ENCODE assay signal across 8 cellular contexts in the genomic region with DNA sequence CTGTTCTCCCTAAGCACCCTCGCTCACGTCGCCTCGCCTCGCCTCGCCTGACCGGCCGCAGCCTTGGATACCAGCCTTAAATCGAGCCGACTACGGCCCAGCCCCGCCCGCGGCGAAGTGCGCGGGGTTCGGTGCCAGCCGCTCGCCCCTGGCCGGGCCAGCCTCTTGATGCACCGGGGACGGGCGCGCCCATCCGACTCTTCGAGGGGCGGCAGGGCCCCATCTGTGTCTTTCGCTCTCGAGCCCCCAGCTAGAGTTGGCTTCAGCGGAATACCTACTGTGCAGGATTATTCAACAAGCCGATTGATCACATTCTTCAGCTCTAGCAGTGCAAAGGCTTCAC. TPM values are rescaled to one million over a fixed set of nuclear protein-coding genes. Genes with fewer than 3 reads are reported as not detected.
DNase-seq lines count a peak whose midpoint lies in the region; ATAC-seq, FAIRE-seq and TF ChIP-seq lines count a peak whose summit lies in the region.
"Not testable (repeated sequence)": the region's sequence is repeated elsewhere in the genome, so short reads cannot be mapped to it uniquely, and the experiment has no call there.

No MANE protein-coding gene starts in this region.

- TF ChIP-seq CTCF in 22Rv1 (IDR thresholded peaks at IDR 0.05); keratinocyte (optimal IDR thresholded peaks at IDR 0.05 in 1 of 3, IDR thresholded peaks at IDR 0.05 in 1 of 3, conservative IDR thresholded peaks at IDR 0.05 in 1 of 3; ENCODE audit: extremely low read depth in 1 of 3, insufficient read depth in 2 of 3, low read length in 3 of 3); parathyroid adenoma (IDR thresholded peaks at IDR 0.05): not testable (repeated sequence)

- ATAC-seq in GM18858 (IDR thresholded peaks at IDR 0.05; ENCODE audit: unreplicated experiment): peak; percentile 15
- peak; percentile 22 for ATAC-seq in HG02610 (IDR thresholded peaks at IDR 0.05; ENCODE audit: unreplicated experiment)

- H3K9me3 Mint-ChIP-seq in activated CD4-positive, alpha-beta T cell treated with anti-CD3 and anti-CD28 coated beads, Interleukin-2, amount 10 ng/mL, durations not matched to agents 24 days and 14 days; dendritic cell treated with granulocyte-macrophage colony-stimulating factor and Interleukin-4, amounts not matched to agents 40 ng/mL and 50 ng/mL, for 4 days: not testable (repeated sequence)

- not testable (repeated sequence) for H4K20me1 ChIP-seq in keratinocyte (ENCODE audit: control insufficient read depth, extremely low read depth, insufficient read depth, low read length)

- H3K4me1 Mint-ChIP-seq in activated CD4-positive, alpha-beta T cell treated with anti-CD3 and anti-CD28 coated beads, Interleukin-2, amount 10 ng/mL, durations not matched to agents 24 days and 14 days: peaks cover 37% of the 10 kb centered on the region
- H3K4me1 Mint-ChIP-seq in dendritic cell treated with granulocyte-macrophage colony-stimulating factor and Interleukin-4, amounts not matched to agents 40 ng/mL and 50 ng/mL, for 4 days (ENCODE audit: low read depth): peaks cover 29% of the 10 kb centered on the region

- not testable (repeated sequence) for H3K27me3 ChIP-seq in HUES6 (ENCODE audit: control insufficient read depth, insufficient read depth, low read length); keratinocyte (ENCODE audit: control insufficient read depth, extremely low read depth, insufficient read depth, low read length); parathyroid adenoma (ENCODE audit: control insufficient read depth, insufficient read depth, low read length)

- dilution Hi-C loops in keratinocyte (cut with MboI; ENCODE audit: extremely low pct_ligation_motif_present, low sequenced_read_pairs): not testable (repeated sequence)

- peak overlapping the region; percentile 84 for H3K4me3 Mint-ChIP-seq in activated CD4-positive, alpha-beta T cell treated with anti-CD3 and anti-CD28 coated beads, Interleukin-2, amount 10 ng/mL, durations not matched to agents 24 days and 14 days
- peak overlapping the region; percentile 90 for H3K4me3 Mint-ChIP-seq in dendritic cell treated with granulocyte-macrophage colony-stimulating factor and Interleukin-4, amounts not matched to agents 40 ng/mL and 50 ng/mL, for 4 days

- peaks cover 46% of the 10 kb centered on the region for H3K79me2 ChIP-seq in keratinocyte (ENCODE audit: control insufficient read depth, insufficient read depth, low read length)
- H3K79me2 ChIP-seq in parathyroid adenoma: peaks cover 21% of the 10 kb centered on the region

- peak overlapping the region; percentile 80 for H3K27ac Mint-ChIP-seq in activated CD4-positive, alpha-beta T cell treated with anti-CD3 and anti-CD28 coated beads, Interleukin-2, amount 10 ng/mL, durations not matched to agents 24 days and 14 days
- peak overlapping the region; percentile 92 for H3K27ac Mint-ChIP-seq in dendritic cell treated with granulocyte-macrophage colony-stimulating factor and Interleukin-4, amounts not matched to agents 40 ng/mL and 50 ng/mL, for 4 days

- not testable (repeated sequence) for FAIRE-seq in keratinocyte (lab: Jason Lieb, UNC)

- H3K4me1 ChIP-seq in HUES6 (ENCODE audit: control insufficient read depth, insufficient read depth, low read length) (peaks cover 17% of the 10 kb centered on the region), keratinocyte (ENCODE audit: control insufficient read depth, extremely low read depth, insufficient read depth, low read length) (peaks cover 21% of the 10 kb centered on the region), parathyroid adenoma (peaks cover 18% of the 10 kb centered on the region)

- H3K36me3 Mint-ChIP-seq in activated CD4-positive, alpha-beta T cell treated with anti-CD3 and anti-CD28 coated beads, Interleukin-2, amount 10 ng/mL, durations not matched to agents 24 days and 14 days (ENCODE audit: low read depth): peaks cover 29% of the 10 kb centered on the region
- peaks cover 35% of the 10 kb centered on the region for H3K36me3 Mint-ChIP-seq in dendritic cell treated with granulocyte-macrophage colony-stimulating factor and Interleukin-4, amounts not matched to agents 40 ng/mL and 50 ng/mL, for 4 days (ENCODE audit: low read depth)

- peaks cover 23% of the 10 kb centered on the region for H3K36me3 ChIP-seq in HUES6 (ENCODE audit: control insufficient read depth, insufficient read depth, low read length)
- not testable (repeated sequence) for H3K36me3 ChIP-seq in keratinocyte (ENCODE audit: control insufficient read depth in 2 of 2, extremely low read depth in 1 of 2, insufficient read depth in 2 of 2, low read length in 2 of 2); parathyroid adenoma (ENCODE audit: control insufficient read depth, insufficient read depth, low read length)

- H3K27ac ChIP-seq in 22Rv1: peak overlapping the region; percentile 74
- not testable (repeated sequence) for H3K27ac ChIP-seq in HUES6 (ENCODE audit: low read depth, low read length)
- peak overlapping the region; percentile 58 for H3K27ac ChIP-seq in keratinocyte (ENCODE audit: control insufficient read depth, insufficient read depth, low read length)
- peak overlapping the region; percentile 78 for H3K27ac ChIP-seq in parathyroid adenoma

- H3K4me2 ChIP-seq in keratinocyte (ENCODE audit: control insufficient read depth, extremely low read depth, insufficient read depth, low read depth, low read length): not testable (repeated sequence)
- peak overlapping the region; percentile 38 for H3K4me2 ChIP-seq in parathyroid adenoma (ENCODE audit: low read length)

- H2AFZ ChIP-seq in keratinocyte (ENCODE audit: control insufficient read depth, low read length) (peak overlapping the region; percentile 71), parathyroid adenoma (peak overlapping the region; percentile 54)

- H3K27me3 Mint-ChIP-seq in activated CD4-positive, alpha-beta T cell treated with anti-CD3 and anti-CD28 coated beads, Interleukin-2, amount 10 ng/mL, durations not matched to agents 24 days and 14 days; dendritic cell treated with granulocyte-macrophage colony-stimulating factor and Interleukin-4, amounts not matched to agents 40 ng/mL and 50 ng/mL, for 4 days: not testable (repeated sequence)

- DNase-seq in activated CD4-positive, alpha-beta T cell treated with anti-CD3 and anti-CD28 coated beads, Interleukin-2, amount 10 ng/mL, durations not matched to agents 24 days and 14 days; keratinocyte (ENCODE audit: low read depth, low spot score): not testable (repeated sequence)

- H3K9me1 ChIP-seq in keratinocyte (ENCODE audit: control insufficient read depth, extremely low read depth, insufficient read depth, low read length): not testable (repeated sequence)

- H3K4me3 ChIP-seq in HUES6 (ENCODE audit: low read depth, low read length) (peak overlapping the region; percentile 86), keratinocyte (ENCODE audit: control insufficient read depth in 2 of 3, extremely low read depth in 1 of 3, insufficient read depth in 2 of 3, low read depth in 1 of 3, low read length in 3 of 3) (peak overlapping the region; percentile 54 to 58 (median 58)), parathyroid adenoma (ENCODE audit: low read depth, low read length) (peak overlapping the region; percentile 59)

- not testable (repeated sequence) for H3K9me3 ChIP-seq in HUES6 (ENCODE audit: control insufficient read depth, insufficient read depth, low read depth, low read length); keratinocyte (ENCODE audit: control insufficient read depth, low read depth, low read length); parathyroid adenoma (ENCODE audit: control insufficient read depth, low read length)

- H3K9ac ChIP-seq in HUES6 (ENCODE audit: low read length) (peak overlapping the region; percentile 82), keratinocyte (ENCODE audit: control insufficient read depth, extremely low read depth, insufficient read depth, low read length) (peak overlapping the region; percentile 68)
- H3K9ac ChIP-seq in parathyroid adenoma: not testable (repeated sequence)

- intact Hi-C loops in activated CD4-positive, alpha-beta T cell treated with anti-CD3 and anti-CD28 coated beads, Interleukin-2, amount 10 ng/mL, durations not matched to agents 24 days and 14 days (cut with micrococcal nuclease): loop anchor here (2.0 to 10.0 kb wide), 2 partner anchors 142 to 208 kb away; partner anchors contain the start of genes SAP130 and UGGT1
- intact Hi-C loops in dendritic cell treated with granulocyte-macrophage colony-stimulating factor and Interleukin-4, amounts not matched to agents 40 ng/mL and 50 ng/mL, for 4 days (cut with micrococcal nuclease): loop anchor here (10.0 kb wide), 1 partner anchor 68 kb away; no protein-coding TSS in a partner anchor

RNA-seq across cellular contexts. Expression of gene AMMECR1L, which starts 0.8 kb away (rescaled TPM):
- 20.2 and 21.0 TPM in 2 replicates for total RNA-seq in activated CD4-positive, alpha-beta T cell treated with anti-CD3 and anti-CD28 coated beads, Interleukin-2, amount 10 ng/mL, durations not matched to agents 24 days and 14 days
- 12.6 to 23.0 TPM (median 16.8 TPM) in 3 replicates for polyA plus RNA-seq in keratinocyte
- polyA plus RNA-seq in keratinocyte (2011; ENCODE audit: low read depth): 7.1 TPM
- 15.1 and 20.8 TPM in 2 replicates for polyA plus RNA-seq in keratinocyte (2011; cell fraction: cytosol; rRNA removed)
- polyA plus RNA-seq in keratinocyte (2011; cell fraction: nucleus; rRNA removed): 37.6 and 43.4 TPM in 2 replicates
- polyA plus RNA-seq in keratinocyte (2012; ENCODE audit: low replicate concordance): 16.1 and 16.2 TPM in 2 replicates
- 12.6 to 21.8 TPM (median 18.0 TPM) in 3 replicates for polyA minus RNA-seq in keratinocyte
- 14.4 TPM for polyA minus RNA-seq in keratinocyte (2011; cell fraction: cytosol; rRNA and poly(A)+ RNA removed)
- 21.2 and 34.1 TPM in 2 replicates for polyA minus RNA-seq in keratinocyte (2011; cell fraction: nucleus; rRNA and poly(A)+ RNA removed)

RNA-seq across cellular contexts. Expression of gene POLR2D, which starts 28.6 kb away (rescaled TPM):
- total RNA-seq in activated CD4-positive, alpha-beta T cell treated with anti-CD3 and anti-CD28 coated beads, Interleukin-2, amount 10 ng/mL, durations not matched to agents 24 days and 14 days: 77.5 and 80.4 TPM in 2 replicates
- polyA plus RNA-seq in keratinocyte: 8.3 to 27.3 TPM (median 15.3 TPM) in 3 replicates
- 10.6 TPM for polyA plus RNA-seq in keratinocyte (2011; ENCODE audit: low read depth)
- 12.4 and 21.3 TPM in 2 replicates for polyA plus RNA-seq in keratinocyte (2011; cell fraction: cytosol; rRNA removed)
- 7.9 and 9.1 TPM in 2 replicates for polyA plus RNA-seq in keratinocyte (2011; cell fraction: nucleus; rRNA removed)
- polyA plus RNA-seq in keratinocyte (2012; ENCODE audit: low replicate concordance): 21.3 and 23.1 TPM in 2 replicates
- polyA minus RNA-seq in keratinocyte: 12.6 to 19.3 TPM (median 15.6 TPM) in 3 replicates
- polyA minus RNA-seq in keratinocyte (2011; cell fraction: cytosol; rRNA and poly(A)+ RNA removed): 10.4 TPM
- 2.3 and 4.0 TPM in 2 replicates for polyA minus RNA-seq in keratinocyte (2011; cell fraction: nucleus; rRNA and poly(A)+ RNA removed)
